In genomic region chr2:101697794-101698418, GRCh38 we compare ENCODE assay signal across 8 cellular contexts. TPM values are rescaled to one million over a fixed set of nuclear protein-coding genes. Genes with fewer than 3 reads are reported as not detected.
DNase-seq lines count a peak whose midpoint lies in the region; ATAC-seq and TF ChIP-seq lines count a peak whose summit lies in the region.

No MANE protein-coding gene starts in this region.

- no peak for TF ChIP-seq CTCF in activated CD8-positive, alpha-beta T cell treated with anti-CD3 and anti-CD28 coated beads for 36 hours (IDR thresholded peaks at IDR 0.05)
- TF ChIP-seq CTCF in foreskin fibroblast (IDR thresholded peaks at IDR 0.05; ENCODE audit: low read depth, low read length) (no peak), prostate gland (IDR thresholded peaks at IDR 0.05) (peak in 1 of 4 experiments; percentile 4)

- TF ChIP-seq POLR2A in prostate gland (IDR thresholded peaks at IDR 0.05): no peak

- H3K4me3 ChIP-seq in foreskin fibroblast (ENCODE audit: low read depth in 1 of 2, low read length in 2 of 2): peak overlapping the region; percentile 90 to 99
- H3K4me3 ChIP-seq in prostate gland: peak overlapping the region; percentile 57 to 62

- WGBS in prostate gland: under 1% methylated on average over 69 of the region's 92 CpGs

- no peaks in the 10 kb centered on the region for H3K9me3 Mint-ChIP-seq in activated naive CD8-positive, alpha-beta T cell (ENCODE audit: low read depth)
- peaks cover 8% of the 10 kb centered on the region for H3K9me3 Mint-ChIP-seq in activated naive CD8-positive, alpha-beta T cell treated with anti-CD3 and anti-CD28 coated beads, Interleukin-2, amount 50 U/mL, for 24 hours
- H3K9me3 Mint-ChIP-seq in activated CD8-positive, alpha-beta T cell treated with anti-CD3 and anti-CD28 coated beads for 36 hours: peaks cover 3% of the 10 kb centered on the region

- no peaks in the 10 kb centered on the region for H3K4me1 ChIP-seq in prostate gland (replicated peaks)

- no peaks in the 10 kb centered on the region for H3K9me3 ChIP-seq in prostate gland

- POLR2A ChIA-PET in activated CD8-positive, alpha-beta T cell treated with anti-CD3 and anti-CD28 coated beads for 36 hours (lab: Charles Lee): interaction anchor here (0.6 to 1.7 kb wide), 9 partner anchors 14 to 336 kb away, joined by 3 to 5 read pairs (median 4); no protein-coding TSS in a partner anchor

- CTCF ChIA-PET in activated CD8-positive, alpha-beta T cell treated with anti-CD3 and anti-CD28 coated beads for 36 hours (lab: Charles Lee): interaction anchor here (1.1 to 2.5 kb wide), 8 partner anchors 9 to 134 kb away, joined by 3 to 11 read pairs (median 4); no protein-coding TSS in a partner anchor

- peaks cover 19% of the 10 kb centered on the region for H3K4me1 Mint-ChIP-seq in activated naive CD8-positive, alpha-beta T cell (ENCODE audit: low read depth)
- H3K4me1 Mint-ChIP-seq in activated naive CD8-positive, alpha-beta T cell treated with anti-CD3 and anti-CD28 coated beads, Interleukin-2, amount 50 U/mL, for 24 hours: peaks cover 17% of the 10 kb centered on the region
- peaks cover 25% of the 10 kb centered on the region for H3K4me1 Mint-ChIP-seq in activated CD8-positive, alpha-beta T cell treated with anti-CD3 and anti-CD28 coated beads for 36 hours (ENCODE audit: low read depth)

- H3K36me3 Mint-ChIP-seq in activated naive CD8-positive, alpha-beta T cell: peaks cover 10% of the 10 kb centered on the region
- H3K36me3 Mint-ChIP-seq in activated naive CD8-positive, alpha-beta T cell treated with anti-CD3 and anti-CD28 coated beads, Interleukin-2, amount 50 U/mL, for 24 hours (ENCODE audit: low read depth): peaks cover 12% of the 10 kb centered on the region
- H3K36me3 Mint-ChIP-seq in activated CD8-positive, alpha-beta T cell treated with anti-CD3 and anti-CD28 coated beads for 36 hours (ENCODE audit: low read depth): peaks cover 11% of the 10 kb centered on the region

- H3K36me3 ChIP-seq in prostate gland: no peaks in the 10 kb centered on the region

- H3K27me3 ChIP-seq in prostate gland (replicated peaks; ENCODE audit: insufficient read depth): no peaks in the 10 kb centered on the region

- no peaks in the 10 kb centered on the region for H3K27me3 Mint-ChIP-seq in activated naive CD8-positive, alpha-beta T cell
- H3K27me3 Mint-ChIP-seq in activated naive CD8-positive, alpha-beta T cell treated with anti-CD3 and anti-CD28 coated beads, Interleukin-2, amount 50 U/mL, for 24 hours: peaks cover 6% of the 10 kb centered on the region
- peaks cover 2% of the 10 kb centered on the region for H3K27me3 Mint-ChIP-seq in activated CD8-positive, alpha-beta T cell treated with anti-CD3 and anti-CD28 coated beads for 36 hours

- peak overlapping the region; percentile 48 to 78 for H3K27ac ChIP-seq in prostate gland

- no peak overlapping the region for H3K27ac Mint-ChIP-seq in activated naive CD8-positive, alpha-beta T cell
- no peak overlapping the region for H3K27ac Mint-ChIP-seq in activated naive CD8-positive, alpha-beta T cell treated with anti-CD3 and anti-CD28 coated beads, Interleukin-2, amount 50 U/mL, for 24 hours
- no peak overlapping the region for H3K27ac Mint-ChIP-seq in activated CD8-positive, alpha-beta T cell treated with anti-CD3 and anti-CD28 coated beads for 36 hours

- ATAC-seq in activated naive CD8-positive, alpha-beta T cell treated with anti-CD3 and anti-CD28 coated beads, Interleukin-2, amount 50 U/mL, for 24 hours: no peak
- ATAC-seq in HG03135 (IDR thresholded peaks at IDR 0.05; ENCODE audit: unreplicated experiment): peak; percentile 15
- peak; percentile 15 for ATAC-seq in activated CD8-positive, alpha-beta T cell treated with anti-CD3 and anti-CD28 coated beads for 36 hours

- no peak for DNase-seq in activated naive CD8-positive, alpha-beta T cell treated with anti-CD3 and anti-CD28 coated beads, Interleukin-2, amount 50 U/mL, for 24 hours
- DNase-seq in activated CD8-positive, alpha-beta T cell treated with anti-CD3 and anti-CD28 coated beads for 36 hours: peak; percentile 34
- DNase-seq in foreskin fibroblast: peak in 1 of 2 donors; percentile 33
- no peak for DNase-seq in prostate gland (ENCODE audit: low spot score)
- no peak for DNase-seq in NCI-H510A treated with DMSO at 0.1 percent for 48 hours (lab: John Stamatoyannopoulos, UW)
- DNase-seq in GF-D8 (lab: John Stamatoyannopoulos, UW): no peak

- peak overlapping the region; percentile 59 for H3K4me3 Mint-ChIP-seq in activated naive CD8-positive, alpha-beta T cell
- H3K4me3 Mint-ChIP-seq in activated naive CD8-positive, alpha-beta T cell treated with anti-CD3 and anti-CD28 coated beads, Interleukin-2, amount 50 U/mL, for 24 hours: no peak overlapping the region
- H3K4me3 Mint-ChIP-seq in activated CD8-positive, alpha-beta T cell treated with anti-CD3 and anti-CD28 coated beads for 36 hours: no peak overlapping the region

- intact Hi-C loops in activated CD8-positive, alpha-beta T cell treated with anti-CD3 and anti-CD28 coated beads for 36 hours (cut with micrococcal nuclease): no loop called here
- intact Hi-C loops in prostate gland (cut with DNase I): loop anchor here (2.0 to 10.0 kb wide), 4 partner anchors 41 to 183 kb away; no protein-coding TSS in a partner anchor

RNA-seq across cellular contexts. Expression of gene MAP4K4, which starts 0.4 kb away (rescaled TPM):
- total RNA-seq in activated CD8-positive, alpha-beta T cell treated with anti-CD3 and anti-CD28 coated beads for 36 hours: 10 to 100 TPM; 26.3 to 27.3 TPM
- 100 to 1,000 TPM in 1 of 2 donors, 10 to 100 TPM in 1; 23.6 to 107 TPM for total RNA-seq in prostate gland
